14 cellular contexts compared by ENCODE assay signal in genomic region chr6:45532626-45533258, GRCh38.
DNase-seq lines count a peak whose midpoint lies in the region; ATAC-seq and TF ChIP-seq lines count a peak whose summit lies in the region.
"Had no signal": no experiment of that assay in that cellular context is flagged by ENCODE, and none has a peak within 500 bp of the region (broad histone marks: within the 10 kb centered on the region; RNA-seq: fewer than 3 reads in every experiment).

No MANE protein-coding gene starts in this region.

- H3K4me3 ChIP-seq in breast epithelium = peak overlapping the region; percentile 22 to 57 (median 35)
- peak overlapping the region in 2 of 4 donors; percentile 3 to 18 for H3K4me3 ChIP-seq in stomach
- H3K4me3 ChIP-seq in CD8-positive, alpha-beta T cell (ENCODE audit: low read depth, low read length) = no peak overlapping the region

- CTCF ChIA-PET in CD8-positive, alpha-beta T cell (lab: Charles Lee) = no interaction called here

- no peak overlapping the region for H3K4me3 Mint-ChIP-seq in CD8-positive, alpha-beta T cell
- H3K4me3 Mint-ChIP-seq: neural crest cell had no signal

- H3K27me3 ChIP-seq in breast epithelium (no peaks in the 10 kb centered on the region), stomach (peaks cover 0 to 4% (median 0%) of the 10 kb centered on the region in 3 donors)
- H3K27me3 ChIP-seq in CD8-positive, alpha-beta T cell (ENCODE audit: insufficient read depth, low read length) = no peaks in the 10 kb centered on the region
- H3K27me3 ChIP-seq: testis had no signal

- no peaks in the 10 kb centered on the region for H3K27me3 Mint-ChIP-seq in CD8-positive, alpha-beta T cell (ENCODE audit: low read depth)

- H3K27ac ChIP-seq in breast epithelium (peak overlapping the region; percentile 50 to 68), stomach (peak overlapping the region in 3 of 5 donors; percentile 7 to 45 (median 19))
- H3K27ac ChIP-seq in CD8-positive, alpha-beta T cell (ENCODE audit: low read depth, low read length) = no peak overlapping the region

- TF ChIP-seq CTCF in breast epithelium (IDR thresholded peaks at IDR 0.05) = no peak
- TF ChIP-seq CTCF in stomach (IDR thresholded peaks at IDR 0.05) = no peak
- no peak for TF ChIP-seq CTCF in CD8-positive, alpha-beta T cell (IDR thresholded peaks at IDR 0.05)

- H3K27ac Mint-ChIP-seq in CD8-positive, alpha-beta T cell = no peak overlapping the region

- ATAC-seq in left colon (peak; percentile 20), HG02885 (IDR thresholded peaks at IDR 0.05; ENCODE audit: poor library complexity, unreplicated experiment) (no peak)
- no peak for ATAC-seq in CD8-positive, alpha-beta T cell

- intact Hi-C loops in breast epithelium (cut with DNase I; ENCODE audit: low total_unique reads) (no loop called here), left colon (cut with DNase I, micrococcal nuclease) (no loop called here), stomach (cut with DNase I; ENCODE audit: low total_unique reads) (no loop called here)
- intact Hi-C loops in CD8-positive, alpha-beta T cell (cut with DNase I, micrococcal nuclease) = no loop called here

- 22 to 31% (median 25%) methylated on average over 7 of the region's 7 CpGs for WGBS in stomach, 5 donors

- H3K9me3 Mint-ChIP-seq in CD8-positive, alpha-beta T cell = peaks cover under 1% of the 10 kb centered on the region

- H3K4me1 Mint-ChIP-seq in CD8-positive, alpha-beta T cell (ENCODE audit: low read depth) = peaks cover 3% of the 10 kb centered on the region

- H3K9me3 ChIP-seq in breast epithelium = no peaks in the 10 kb centered on the region
- no peaks in the 10 kb centered on the region for H3K9me3 ChIP-seq in stomach
- no peaks in the 10 kb centered on the region for H3K9me3 ChIP-seq in CD8-positive, alpha-beta T cell (ENCODE audit: low read length)
- H3K9me3 ChIP-seq: testis had no signal

- TF ChIP-seq EP300 in stomach (IDR thresholded peaks at IDR 0.05) = no peak

- H3K4me1 ChIP-seq in breast epithelium = no peaks in the 10 kb centered on the region
- H3K4me1 ChIP-seq in stomach = peaks cover 8 to 37% (median 17%) of the 10 kb centered on the region in 4 donors
- H3K4me1 ChIP-seq in CD8-positive, alpha-beta T cell (ENCODE audit: insufficient read depth, low read length) = no peaks in the 10 kb centered on the region
- H3K4me1 ChIP-seq: testis had no signal

- TF ChIP-seq POLR2A in breast epithelium (IDR thresholded peaks at IDR 0.05) (no peak), stomach (IDR thresholded peaks at IDR 0.05) (no peak)

- H3K36me3 ChIP-seq in breast epithelium (no peaks in the 10 kb centered on the region), stomach (no peaks in the 10 kb centered on the region)
- no peaks in the 10 kb centered on the region for H3K36me3 ChIP-seq in CD8-positive, alpha-beta T cell (ENCODE audit: insufficient read depth, low read length)

- POLR2A ChIA-PET in CD8-positive, alpha-beta T cell (lab: Charles Lee) = interaction anchor here (1.1 kb wide), 1 partner anchor 39 kb away, joined by 3 read pairs; no protein-coding TSS in a partner anchor

- H3K36me3 Mint-ChIP-seq in CD8-positive, alpha-beta T cell = peaks cover 39% of the 10 kb centered on the region

- DNase-seq in LHCN-M2 (ENCODE audit: low read depth) (peak; percentile 70), breast epithelium (ENCODE audit: low spot score in 2 of 2) (no peak), left colon (no peak), stomach (no peak)
- no peak for DNase-seq in stimulated activated CD4-positive, alpha-beta T cell treated with anti-CD3 and anti-CD28 coated beads, Interleukin-2, amount 100 ng/mL, for 24 hours
- no peak for DNase-seq in CD8-positive, alpha-beta T cell
- DNase-seq in activated CD4-positive, alpha-beta T cell treated with anti-CD3 and anti-CD28 coated beads for 48 hours = no peak
- DNase-seq: cortex of kidney; DMS53; NCI-H1436 treated with DMSO at 0.1 percent for 48 hours; stimulated activated CD4-positive, alpha-beta T cell treated with anti-CD3 and anti-CD28 coated beads, Interleukin-4, amount 100 ng/mL, for 24 hours; testis had no signal
